In genomic region chr15:52680756-52681155, GRCh38 we compare ENCODE assay signal across 18 cellular contexts. TPM values are rescaled to one million over a fixed set of nuclear protein-coding genes. Genes with fewer than 3 reads are reported as not detected.
DNase-seq lines count a peak whose midpoint lies in the region; ATAC-seq and TF ChIP-seq lines count a peak whose summit lies in the region.
"Had no signal": no experiment of that assay in that cellular context is flagged by ENCODE, and none has a peak within 500 bp of the region (broad histone marks: within the 10 kb centered on the region; RNA-seq: fewer than 3 reads in every experiment).

No MANE protein-coding gene starts in this region.

- H4K8ac ChIP-seq in mesenchymal stem cell (ENCODE audit: low read length) = no peak overlapping the region

- no peaks in the 10 kb centered on the region for H4K20me1 ChIP-seq in PC-9 (ENCODE audit: insufficient read depth)

- no peak overlapping the region for H2BK5ac ChIP-seq in mesenchymal stem cell (ENCODE audit: low read depth, low read length, poor library complexity, severe bottlenecking)

- no peak overlapping the region for H2BK120ac ChIP-seq in mesenchymal stem cell (ENCODE audit: low read depth, low read length)

- no peak overlapping the region for H3K23ac ChIP-seq in mesenchymal stem cell (ENCODE audit: low read length in 2 of 2)

- BruUV-seq in PC-9 (replicated peaks; lab: Mats Ljungman, UMichigan) = no TSS peak

- H3F3A ChIP-seq in PC-9 (ENCODE audit: insufficient read depth, low read depth) = peaks cover 17% of the 10 kb centered on the region; the same call in 1 of the 2 replicates

- H2AFZ ChIP-seq in PC-9 (no peak overlapping the region), mesenchymal stem cell (ENCODE audit: low read depth, low read length) (no peak overlapping the region)

- POLR2A ChIA-PET in PC-9 (lab: Charles Lee; ENCODE audit: unreplicated experiment) = no interaction called here

- TF ChIP-seq CTCF in heart left ventricle (IDR thresholded peaks at IDR 0.05) (no peak), PC-9 (conservative IDR thresholded peaks at IDR 0.05) (no peak), testis (IDR thresholded peaks at IDR 0.05) (no peak)

- peak overlapping the region in 9 of 12 donors; percentile 26 to 99 (median 97) for H3K27ac ChIP-seq in heart left ventricle
- no peak overlapping the region for H3K27ac ChIP-seq in PC-9
- no peak overlapping the region for H3K27ac ChIP-seq in mesenchymal stem cell (ENCODE audit: low read length, poor library complexity, severe bottlenecking)
- peak overlapping the region; percentile 77 to 96 for H3K27ac ChIP-seq in testis
- H3K27ac ChIP-seq: colonic mucosa had no signal

- peak overlapping the region in 1 of 12 donors; percentile 89 for H3K4me3 ChIP-seq in heart left ventricle
- no peak overlapping the region for H3K4me3 ChIP-seq in PC-9
- no peak overlapping the region for H3K4me3 ChIP-seq in mesenchymal stem cell (ENCODE audit: insufficient read depth in 1 of 2, low read depth in 1 of 2, low read length in 2 of 2)
- no peak overlapping the region for H3K4me3 ChIP-seq in testis
- H3K4me3 ChIP-seq: colonic mucosa, HAP-1 had no signal

- H2BK12ac ChIP-seq in mesenchymal stem cell (ENCODE audit: low read length in 2 of 2) = no peak overlapping the region

- ATAC-seq in heart left ventricle (no peak), left cardiac atrium (no peak)
- ATAC-seq: activated CD4-positive, alpha-beta T cell treated with anti-CD3 and anti-CD28 coated beads for 36 hours had no signal

- no peaks in the 10 kb centered on the region for H3K9me3 ChIP-seq in heart left ventricle
- H3K9me3 ChIP-seq in PC-9 (ENCODE audit: insufficient read depth, low read depth) = no peaks in the 10 kb centered on the region
- H3K9me3 ChIP-seq in mesenchymal stem cell (ENCODE audit: control insufficient read depth, low read length) = no peaks in the 10 kb centered on the region
- H3K9me3 ChIP-seq in testis = no peaks in the 10 kb centered on the region
- H3K9me3 ChIP-seq: colonic mucosa, HAP-1, stomach had no signal

- H2AK5ac ChIP-seq in mesenchymal stem cell (ENCODE audit: low read length, severe bottlenecking) = no peak overlapping the region

- TF ChIP-seq POLR2A in heart left ventricle (IDR thresholded peaks at IDR 0.05) (no peak), testis (IDR thresholded peaks at IDR 0.05) (no peak)

- H3K9ac ChIP-seq in mesenchymal stem cell (ENCODE audit: low read length) = peak overlapping the region; percentile 96

- H3K4me1 ChIP-seq in heart left ventricle (peaks cover 7 to 34% (median 21%) of the 10 kb centered on the region in 12 donors), PC-9 (replicated peaks; ENCODE audit: insufficient read depth) (peaks cover 54% of the 10 kb centered on the region), mesenchymal stem cell (ENCODE audit: control insufficient read depth, insufficient read depth, low read depth, low read length) (no peaks in the 10 kb centered on the region), testis (peaks cover 16% of the 10 kb centered on the region)
- H3K4me1 ChIP-seq: colonic mucosa had no signal

- no peak overlapping the region for H3K18ac ChIP-seq in mesenchymal stem cell (ENCODE audit: low read depth in 1 of 2, low read length in 2 of 2)

- intact Hi-C loops in heart left ventricle (cut with DNase I) = loop anchor here in 3 of 10 donors (5.0 to 10.0 kb wide), 2 partner anchors 52 to 54 kb away; no protein-coding TSS in a partner anchor
- intact Hi-C loops in left cardiac atrium (cut with DNase I) = loop anchor here in 1 of 2 donors (5.0 kb wide), 1 partner anchor 52 kb away; no protein-coding TSS in a partner anchor
- intact Hi-C loops in PC-9 (cut with micrococcal nuclease; ENCODE audit: unreplicated experiment) = no loop called here
- intact Hi-C loops in testis (cut with DNase I; ENCODE audit: low total_unique reads) = no loop called here

- H2BK15ac ChIP-seq in mesenchymal stem cell (ENCODE audit: low read depth, poor library complexity, severe bottlenecking) = no peak overlapping the region

- no peak overlapping the region for H3K14ac ChIP-seq in mesenchymal stem cell (ENCODE audit: low read length in 2 of 2)

- no peaks in the 10 kb centered on the region for H3K9me2 ChIP-seq in PC-9 (ENCODE audit: insufficient read depth)

- CTCF ChIA-PET in PC-9 (lab: Charles Lee) = interaction anchor here (1.0 kb wide), 1 partner anchor 50 kb away, joined by 4 read pairs; no protein-coding TSS in a partner anchor

- peaks cover 2% of the 10 kb centered on the region for H3K79me1 ChIP-seq in mesenchymal stem cell (replicated peaks; ENCODE audit: low read length, poor library complexity, severe bottlenecking)

- no peak overlapping the region for H4K91ac ChIP-seq in mesenchymal stem cell (ENCODE audit: low read length)

- no peak overlapping the region for H3K4ac ChIP-seq in mesenchymal stem cell (ENCODE audit: low read depth in 1 of 2, low read length in 2 of 2)

- H3K27me3 ChIP-seq in heart left ventricle (no peaks in the 10 kb centered on the region), PC-9 (ENCODE audit: insufficient read depth, low read depth) (no peaks in the 10 kb centered on the region), mesenchymal stem cell (ENCODE audit: control insufficient read depth in 1 of 2, insufficient read depth in 1 of 2, low read length in 2 of 2) (no peaks in the 10 kb centered on the region), testis (no peaks in the 10 kb centered on the region)
- H3K27me3 ChIP-seq: colonic mucosa, stomach had no signal

- H3K36me3 ChIP-seq in heart left ventricle (peaks cover 0 to 15% (median 9%) of the 10 kb centered on the region in 9 donors), PC-9 (ENCODE audit: low read depth) (no peaks in the 10 kb centered on the region), mesenchymal stem cell (ENCODE audit: control insufficient read depth in 1 of 2, insufficient read depth in 2 of 2, low read depth in 1 of 2, low read length in 2 of 2) (peaks cover 0 to 17% of the 10 kb centered on the region in 2 experiments), testis (ENCODE audit: low read depth, missing control alignments) (no peaks in the 10 kb centered on the region)
- H3K36me3 ChIP-seq: colonic mucosa, HAP-1 had no signal

- DNase-seq in heart left ventricle (no peak), left cardiac atrium (no peak), PC-9 (no peak), mesenchymal stem cell (no peak), testis (no peak), NCI-H510A treated with DMSO at 0.1 percent for 48 hours (lab: John Stamatoyannopoulos, UW) (no peak), nucleus accumbens (lab: John Stamatoyannopoulos, UW) (no peak)
- no peak for DNase-seq in activated CD8-positive, alpha-beta memory T cell treated with anti-CD3 and anti-CD28 coated beads for 24 hours
- DNase-seq: activated CD4-positive, alpha-beta T cell treated with anti-CD3 and anti-CD28 coated beads for 36 hours; activated CD8-positive, alpha-beta memory T cell treated with anti-CD3 and anti-CD28 coated beads, Interleukin-2, amount 50 U/mL, for 48 hours; activated naive CD4-positive, alpha-beta T cell; colonic mucosa; Kasumi-1; NCI-H187; NCI-H446; stomach; T1000 had no signal

- H3K4me2 ChIP-seq in PC-9 (peak overlapping the region; percentile 3; the same call in 1 of the 2 replicates), mesenchymal stem cell (ENCODE audit: low read length, poor library complexity, severe bottlenecking) (no peak overlapping the region)

- H3K79me2 ChIP-seq in PC-9 (ENCODE audit: low read depth) = peaks cover 11% of the 10 kb centered on the region; the same call in 1 of the 2 replicates

RNA-seq across cellular contexts. Expression of gene ATOSA, which starts 1.6 kb away (rescaled TPM):
- total RNA-seq in heart left ventricle = 10 to 100 TPM; 21.3 to 51.5 (median 29.8) TPM
- 10 to 100 TPM; 12.2 to 42.7 TPM for polyA plus RNA-seq in heart left ventricle
- total RNA-seq in left cardiac atrium = 10 to 100 TPM; 24.9 to 27.6 TPM
- total RNA-seq in PC-9 (2021) = 30.4 and 35.7 TPM in 2 replicates
- 12.8 TPM for polyA plus RNA-seq in mesenchymal stem cell (2013, experiment 1 of 2)
- polyA plus RNA-seq in mesenchymal stem cell (2013, experiment 2 of 2) = 12.2 TPM
- total RNA-seq in testis = 100 to 1,000 TPM; 128 to 129 TPM
- 37.9 TPM for polyA plus RNA-seq in testis (ENCODE audit: insufficient read depth, low read depth, low replicate concordance)

Comparison
In these comparisons a context has a peak if more than half of its experiments do, and no peak if none do; other contexts are left out.
1. H3K27ac ChIP-seq: peak in heart left ventricle (9 of 12) and testis (2 of 2); none in PC-9 (single experiment) and mesenchymal stem cell (single experiment).